Comparison of ENCODE assay signal across 8 cellular contexts in genomic region chr10:95290446-95290800, GRCh38. TPM values are rescaled to one million over a fixed set of nuclear protein-coding genes. Genes with fewer than 3 reads are reported as not detected.
A peak's percentile ranks its signal among the peaks of the same experiment; 100 is the strongest.
DNase-seq lines count a peak whose midpoint lies in the region; ATAC-seq, FAIRE-seq and TF ChIP-seq lines count a peak whose summit lies in the region.

No MANE protein-coding gene starts in this region.

- H3K36me3 Mint-ChIP-seq in CD8-positive, alpha-beta T cell: no peaks in the 10 kb centered on the region

- intact Hi-C loops in CD8-positive, alpha-beta T cell (cut with DNase I, micrococcal nuclease): no loop called here
- intact Hi-C loops in pancreas (cut with DNase I): no loop called here

- no peak for ATAC-seq in CD8-positive, alpha-beta T cell
- peak; percentile 31 for ATAC-seq in RWPE2 (ENCODE audit: low read depth)
- ATAC-seq in pancreas: peak; percentile 61 to 67 (median 64)

- CTCF ChIA-PET in CD8-positive, alpha-beta T cell (lab: Charles Lee): no interaction called here

- H3K9me3 Mint-ChIP-seq in CD8-positive, alpha-beta T cell: no peaks in the 10 kb centered on the region

- peak overlapping the region; percentile 67 for H3K4me3 Mint-ChIP-seq in CD8-positive, alpha-beta T cell

- peaks cover 45% of the 10 kb centered on the region for H3K27me3 Mint-ChIP-seq in CD8-positive, alpha-beta T cell (ENCODE audit: low read depth)

- peaks cover 4% of the 10 kb centered on the region for H3K27me3 ChIP-seq in CD8-positive, alpha-beta T cell (ENCODE audit: insufficient read depth, low read length)
- H3K27me3 ChIP-seq in RWPE2 (ENCODE audit: insufficient read depth, poor library complexity, severe bottlenecking) (no peaks in the 10 kb centered on the region), pancreas (no peaks in the 10 kb centered on the region)

- WGBS in pancreas, 2 donors: 0 to 1% methylated on average over 42 to 49 of the region's 49 CpGs

- H3K4me3 ChIP-seq in CD8-positive, alpha-beta T cell (ENCODE audit: low read depth, low read length): peak overlapping the region; percentile 11
- H3K4me3 ChIP-seq in RWPE2 (ENCODE audit: severe bottlenecking) (peak overlapping the region; percentile 97), fibroblast of the aortic adventitia (ENCODE audit: low read depth, low read length) (peak overlapping the region; percentile 81), pancreas (peak overlapping the region; percentile 80 to 98 (median 90))

- H3K27ac Mint-ChIP-seq in CD8-positive, alpha-beta T cell: no peak overlapping the region

- POLR2A ChIA-PET in CD8-positive, alpha-beta T cell (lab: Charles Lee): no interaction called here

- no peaks in the 10 kb centered on the region for H3K36me3 ChIP-seq in CD8-positive, alpha-beta T cell (ENCODE audit: insufficient read depth, low read length)
- H3K36me3 ChIP-seq in RWPE2 (ENCODE audit: low read depth) (peaks cover 38% of the 10 kb centered on the region), pancreas (no peaks in the 10 kb centered on the region)

- no peak for DNase-seq in CD8-positive, alpha-beta T cell
- peak; percentile 19 for DNase-seq in HCEC 1CT
- no peak for DNase-seq in RWPE2 (ENCODE audit: low spot score)
- no peak for DNase-seq in fibroblast of the aortic adventitia (ENCODE audit: low read depth)
- peak in 1 of 6 donors; percentile 45 for DNase-seq in pancreas
- no peak for DNase-seq in HuH-7 (ENCODE audit: low spot score)
- no peak for DNase-seq in frontal cortex (ENCODE audit: low spot score in 2 of 2)
- no peak for DNase-seq in effector CD4-positive, alpha-beta T cell

- TF ChIP-seq CTCF in CD8-positive, alpha-beta T cell (IDR thresholded peaks at IDR 0.05): no peak
- TF ChIP-seq CTCF in RWPE2 (IDR thresholded peaks at IDR 0.05; ENCODE audit: poor library complexity, severe bottlenecking) (no peak), fibroblast of the aortic adventitia (IDR thresholded peaks at IDR 0.05; ENCODE audit: insufficient read depth, low read length) (no peak), pancreas (IDR thresholded peaks at IDR 0.05) (no peak)

- peaks cover 24% of the 10 kb centered on the region for H3K4me1 Mint-ChIP-seq in CD8-positive, alpha-beta T cell (ENCODE audit: low read depth)

- no peaks in the 10 kb centered on the region for H3K9me3 ChIP-seq in CD8-positive, alpha-beta T cell (ENCODE audit: low read length)
- H3K9me3 ChIP-seq in RWPE2 (ENCODE audit: severe bottlenecking) (no peaks in the 10 kb centered on the region), pancreas (no peaks in the 10 kb centered on the region)

- H3K4me1 ChIP-seq in CD8-positive, alpha-beta T cell (ENCODE audit: insufficient read depth, low read length): peaks cover 6% of the 10 kb centered on the region
- peaks cover 37% of the 10 kb centered on the region for H3K4me1 ChIP-seq in RWPE2 (ENCODE audit: insufficient read depth, poor library complexity, severe bottlenecking)
- peaks cover 7 to 12% (median 8%) of the 10 kb centered on the region in 3 donors for H3K4me1 ChIP-seq in pancreas

- FAIRE-seq in pancreas (lab: Jason Lieb, UNC): no peak
- FAIRE-seq in frontal cortex (lab: Jason Lieb, UNC): no peak

- no peak overlapping the region for H3K27ac ChIP-seq in CD8-positive, alpha-beta T cell (ENCODE audit: low read depth, low read length)
- H3K27ac ChIP-seq in RWPE2 (ENCODE audit: poor library complexity, severe bottlenecking) (peak overlapping the region; percentile 74), pancreas (peak overlapping the region; percentile 63 to 87 (median 76))

RNA-seq across cellular contexts. Expression of gene PDLIM1, which starts 0.4 kb away (rescaled TPM):
- total RNA-seq in CD8-positive, alpha-beta T cell: 1 to 10 TPM; 1.4 to 1.6 TPM
- 13.5 and 30.0 TPM in 2 replicates for total RNA-seq in fibroblast of the aortic adventitia (ENCODE audit: low replicate concordance)
- total RNA-seq in pancreas: 100 to 1,000 TPM in 1 of 6 donors, 10 to 100 TPM in 5; 44.1 to 120 (median 53.1) TPM
- 10 to 100 TPM; 54.5 to 98.4 TPM for polyA plus RNA-seq in pancreas
- total RNA-seq in frontal cortex: 2.4 TPM

Comparison
In these comparisons a context has a peak if more than half of its experiments do, and no peak if none do; other contexts are left out.
1. H3K4me3 ChIP-seq: peak in every context shown above with its lines; median percentile 97 in RWPE2; 90 in pancreas; 81 in fibroblast of the aortic adventitia; 11 in CD8-positive, alpha-beta T cell.